ENCODE assay signal across 1 cellular context in genomic region chr7:133230591-133231194, GRCh38.
A peak's percentile ranks its signal among the peaks of the same experiment; 100 is the strongest.
TF ChIP-seq lines count a peak whose summit lies in the region.

No MANE protein-coding gene starts in this region.

TF ChIP-seq in K562, 482 proteins besides CTCF, POLR2A, EP300 and RAD21 (continued from another document):
- peak; percentile 30; the same call in 1 of the 2 replicates for TF ChIP-seq JUND (IDR thresholded peaks at IDR 0.05; ENCODE audit: borderline replicate concordance, low read depth, low read length)
- TF ChIP-seq JUND (tag; IDR thresholded peaks at IDR 0.05; ENCODE audit: borderline replicate concordance, low read depth, low read length) = no peak
- peak; percentile 53; the same call in 1 of the 2 replicates for TF ChIP-seq ARID3A (IDR thresholded peaks at IDR 0.05; ENCODE audit: borderline replicate concordance, low read depth, low read length)
- TF ChIP-seq CBFB (CRISPR knock-in tag; IDR thresholded peaks at IDR 0.05) = no peak
- TF ChIP-seq DLX4 (CRISPR knock-in tag; IDR thresholded peaks at IDR 0.05) = no peak
- TF ChIP-seq CTCFL (IDR thresholded peaks at IDR 0.05; ENCODE audit: borderline replicate concordance, insufficient read depth, low read depth, low read length, poor library complexity, severe bottlenecking) = peak; percentile 6
- no peak for TF ChIP-seq NKRF (IDR thresholded peaks at IDR 0.05; ENCODE audit: borderline replicate concordance)
- no peak for TF ChIP-seq ZNF324 (CRISPR knock-in tag; IDR thresholded peaks at IDR 0.05)
- TF ChIP-seq MEF2D (tag; conservative IDR thresholded peaks at IDR 0.05; ENCODE audit: low read depth) = no peak
- no peak for TF ChIP-seq CAMTA2 (CRISPR knock-in tag; conservative IDR thresholded peaks at IDR 0.05)
- no peak for TF ChIP-seq ETS2 (tag; IDR thresholded peaks at IDR 0.05; ENCODE audit: borderline replicate concordance, poor library complexity, severe bottlenecking)
- TF ChIP-seq ZBTB26 (CRISPR knock-in tag; IDR thresholded peaks at IDR 0.05) = no peak
- no peak for TF ChIP-seq SMARCA5 (IDR thresholded peaks at IDR 0.05)
- TF ChIP-seq ZNF395 (CRISPR knock-in tag; IDR thresholded peaks at IDR 0.05) = no peak
- 0 out of 2 replicates have a peak, but pooled peaks have one; percentile 28 for TF ChIP-seq BMI1 (IDR thresholded peaks at IDR 0.05; ENCODE audit: low read length)
- peak; percentile 51; the same call in 1 of the 2 replicates for TF ChIP-seq SMC3 (conservative IDR thresholded peaks at IDR 0.05; ENCODE audit: insufficient read depth, low read depth, low read length)
- 0 out of 2 replicates have a peak, but pooled peaks have one; percentile 26 for TF ChIP-seq FOXJ2 (tag; IDR thresholded peaks at IDR 0.05)
- no peak for TF ChIP-seq ZC3H4 (CRISPR knock-in tag; IDR thresholded peaks at IDR 0.05; ENCODE audit: borderline replicate concordance)
- TF ChIP-seq ZNF561 (CRISPR knock-in tag; conservative IDR thresholded peaks at IDR 0.05) = no peak
- no peak for TF ChIP-seq MTA3 (IDR thresholded peaks at IDR 0.05; ENCODE audit: borderline replicate concordance)
- TF ChIP-seq KLF16 (IDR thresholded peaks at IDR 0.05) = peak; percentile 35; the same call in 1 of the 2 replicates
- TF ChIP-seq SREBF1 (IDR thresholded peaks at IDR 0.05; ENCODE audit: borderline replicate concordance, low read depth, low read length) = no peak
- TF ChIP-seq THAP7 (CRISPR knock-in tag; IDR thresholded peaks at IDR 0.05) = no peak
